8 cellular contexts compared by ENCODE assay signal in the genomic region with DNA sequence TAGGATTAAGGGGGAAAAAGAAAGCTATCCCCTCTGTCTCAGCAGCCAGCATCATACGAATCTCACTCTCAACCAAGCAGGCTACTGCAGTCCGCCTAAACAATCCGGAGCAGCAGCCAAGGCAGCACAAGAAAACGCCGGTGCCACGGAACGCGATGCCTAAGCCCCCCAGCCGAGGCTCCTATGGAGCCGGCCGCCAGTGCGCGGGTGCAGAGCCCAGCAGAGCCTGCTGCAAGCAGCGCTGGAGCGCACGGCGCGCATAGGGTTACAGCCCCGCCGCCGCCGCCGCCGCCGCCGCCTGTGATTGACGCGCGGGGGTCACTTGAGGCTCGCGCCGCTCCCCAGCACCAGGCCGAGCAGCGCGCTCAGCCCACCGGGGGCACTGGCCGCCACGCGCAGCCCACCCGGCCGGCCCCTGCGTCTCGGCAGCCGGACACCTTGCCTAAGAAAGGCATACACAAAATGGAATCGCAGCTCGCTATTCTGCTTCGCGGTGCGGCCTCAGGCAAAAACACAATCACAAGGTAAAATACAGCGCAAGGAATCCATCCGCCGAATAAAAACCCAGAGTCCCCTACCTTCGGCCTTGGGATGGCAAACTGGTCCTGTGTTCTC.
A peak's percentile ranks its signal among the peaks of the same experiment; 100 is the strongest.
DNase-seq lines count a peak whose midpoint lies in the region; ATAC-seq and TF ChIP-seq lines count a peak whose summit lies in the region.

No MANE protein-coding gene starts in this region.

- no peaks in the 10 kb centered on the region for H3K4me1 ChIP-seq in iPS DF 6.9 (ENCODE audit: control insufficient read depth, insufficient read depth, low read length)

- in situ Hi-C loops in astrocyte of the cerebellum (cut with HindIII; ENCODE audit: low sequenced_read_pairs) = no loop called here

- ATAC-seq in HG03521 (IDR thresholded peaks at IDR 0.05; ENCODE audit: unreplicated experiment) = no peak

- POLR2A ChIA-PET in RWPE1 (lab: Yijun Ruan, JAX; ENCODE audit: low non-redundant PET) = no interaction called here

- TF ChIP-seq CTCF in 22Rv1 (IDR thresholded peaks at IDR 0.05) (no peak), RWPE1 (conservative IDR thresholded peaks at IDR 0.05; ENCODE audit: low read depth) (no peak), astrocyte of the cerebellum (IDR thresholded peaks at IDR 0.05; ENCODE audit: low read depth, low read length, missing control alignments) (no peak), retinal pigment epithelial cell (conservative IDR thresholded peaks at IDR 0.05; ENCODE audit: low read depth, low read length) (no peak)

- peak; percentile 30 for DNase-seq in GM19238 (ENCODE audit: insufficient read length, low spot score)
- peak; percentile 32 for DNase-seq in RWPE1 (ENCODE audit: low spot score)
- no peak for DNase-seq in astrocyte of the cerebellum (ENCODE audit: low read depth)
- DNase-seq in iPS DF 6.9 (ENCODE audit: low read depth, low spot score) = no peak
- DNase-seq in retinal pigment epithelial cell (ENCODE audit: low read depth) = no peak
- DNase-seq in RPMI8226 = no peak

- H3K4me3 ChIP-seq in astrocyte of the cerebellum (ENCODE audit: low read depth, low read length) (peak overlapping the region; percentile 44), iPS DF 6.9 (ENCODE audit: low read length) (peak overlapping the region; percentile 48; the same call in 1 of the 2 replicates), retinal pigment epithelial cell (ENCODE audit: low read length) (peak overlapping the region; percentile 51)

- H3K27ac ChIP-seq in 22Rv1 (peak overlapping the region; percentile 78), RWPE1 (no peak overlapping the region), iPS DF 6.9 (ENCODE audit: low read length) (no peak overlapping the region)

- no CpG with 5 or more reads among the region's 53 CpGs for WGBS in iPS DF 6.9 (ENCODE audit: insufficient coverage, insufficient read length)

- CTCF ChIA-PET in RWPE1 (lab: Yijun Ruan, JAX) = no interaction called here

- no peaks in the 10 kb centered on the region for H3K36me3 ChIP-seq in iPS DF 6.9 (ENCODE audit: control insufficient read depth, insufficient read depth, low read length)

- peaks cover 18% of the 10 kb centered on the region for H3K27me3 ChIP-seq in iPS DF 6.9 (ENCODE audit: control insufficient read depth, insufficient read depth, low read length)

- no peaks in the 10 kb centered on the region for H3K9me3 ChIP-seq in iPS DF 6.9 (ENCODE audit: control insufficient read depth, insufficient read depth, low read length)

Comparison
In these comparisons a context has a peak if more than half of its experiments do, and no peak if none do; other contexts are left out.
1. DNase-seq: peak in GM19238 (single experiment) and RWPE1 (single experiment); none in astrocyte of the cerebellum (single experiment), iPS DF 6.9 (single experiment), retinal pigment epithelial cell (single experiment) and RPMI8226 (single experiment).
2. Peak in every context shown above with its lines, with median percentiles within 50 percentile points of each other: H3K4me3 ChIP-seq.